In the genomic region with DNA sequence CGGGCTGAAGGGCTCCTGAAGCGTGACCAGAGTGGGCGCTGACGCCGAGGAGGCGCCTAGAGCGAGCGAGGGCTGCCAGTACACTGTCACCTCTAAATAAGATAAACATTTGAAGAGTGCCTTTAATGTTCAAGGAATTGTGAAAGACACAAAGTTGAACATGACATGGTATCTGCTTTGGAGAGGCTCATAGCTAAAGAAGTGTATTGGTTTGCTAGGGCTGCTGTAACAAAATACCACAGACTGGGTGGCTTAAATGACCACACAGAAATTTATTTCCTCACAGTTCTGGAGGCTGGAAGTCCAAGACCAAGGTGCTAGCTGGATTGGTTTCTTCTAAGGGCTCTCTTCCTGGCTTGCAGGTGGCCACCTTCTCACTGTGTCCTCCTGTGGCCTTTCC, we compare ENCODE assay signal across 9 cellular contexts. TPM values are rescaled to one million over a fixed set of nuclear protein-coding genes. Genes with fewer than 3 reads are reported as not detected.
"Had no signal": no experiment of that assay in that cellular context is flagged by ENCODE, and none has a peak within 500 bp of the region (broad histone marks: within the 10 kb centered on the region; RNA-seq: fewer than 3 reads in every experiment).

No MANE protein-coding gene starts in this region.

- H3K4me3 ChIP-seq: GM12878 had no signal

- DNase-seq: GDM1, GF-D8 had no signal

- FAIRE-seq: G401.6, GM12878, GM12891, GM12892, GM18507, GM19239 had no signal

- ATAC-seq: GM12878 had no signal

RNA-seq across cellular contexts. Expression of gene GPR33, which starts 39.7 kb away (rescaled TPM):
- total RNA-seq: G401, GM12878 had no signal
- polyA plus RNA-seq: GM12878 had no signal
